ENCODE assay signal across 37 cellular contexts in genomic region chr2:178350051-178350450, GRCh38.
A peak's percentile ranks its signal among the peaks of the same experiment; 100 is the strongest.
DNase-seq lines count a peak whose midpoint lies in the region; ATAC-seq, FAIRE-seq and TF ChIP-seq lines count a peak whose summit lies in the region.
"Had no signal": no experiment of that assay in that cellular context is flagged by ENCODE, and none has a peak within 500 bp of the region (broad histone marks: within the 10 kb centered on the region; RNA-seq: fewer than 3 reads in every experiment).

No MANE protein-coding gene starts in this region.

- DNase-seq in HepG2 (ENCODE audit: low spot score) (no peak), right lobe of liver (no peak), HuH-7 (ENCODE audit: low spot score) (peak; percentile 8), hepatocyte (ENCODE audit: low spot score) (no peak), trophoblast cell (no peak), SHP77 (lab: John Stamatoyannopoulos, UW) (no peak), neural progenitor cell (ENCODE audit: low spot score) (no peak), erythroblast (lab: John Stamatoyannopoulos, UW) (no peak)
- DNase-seq: 8988T; ACHN; AML-193; BE2C; C1 segment of cervical spinal cord; Caco-2; Calu3; CD4-positive, alpha-beta memory T cell; CD4-positive, alpha-beta T cell; CD4-positive, CD25-positive, alpha-beta regulatory T cell; CD8-positive, alpha-beta memory T cell; CD8-positive, alpha-beta T cell; COR-L47; DMS 273 treated with DMSO at 0.1 percent for 48 hours; DMS153; DMS53; DMS79; DMS79 treated with DMSO at 0.1 percent for 48 hours; DND-41; EL had no signal

- H3K18ac ChIP-seq in trophoblast cell (ENCODE audit: low read length), result no peak overlapping the region

- no peak overlapping the region for H4K91ac ChIP-seq in trophoblast cell (ENCODE audit: low read depth, low read length)

- H3K9me3 ChIP-seq in HepG2 (ENCODE audit: low read length) (no peaks in the 10 kb centered on the region), right lobe of liver (no peaks in the 10 kb centered on the region), hepatocyte (ENCODE audit: low read depth) (no peaks in the 10 kb centered on the region), trophoblast cell (ENCODE audit: insufficient read depth, low read depth, low read length) (no peaks in the 10 kb centered on the region), neural progenitor cell (ENCODE audit: low read depth) (no peaks in the 10 kb centered on the region)
- H3K9me3 ChIP-seq: BE2C, Caco-2 had no signal

- no peaks in the 10 kb centered on the region for H3K27me3 ChIP-seq in HepG2 (ENCODE audit: control insufficient read depth in 1 of 2, insufficient read depth in 2 of 2, low read length in 2 of 2)
- no peaks in the 10 kb centered on the region for H3K27me3 ChIP-seq in right lobe of liver
- no peaks in the 10 kb centered on the region for H3K27me3 ChIP-seq in hepatocyte
- H3K27me3 ChIP-seq in trophoblast cell (ENCODE audit: insufficient read depth, low read length), result no peaks in the 10 kb centered on the region
- H3K27me3 ChIP-seq in neural progenitor cell, result no peaks in the 10 kb centered on the region
- H3K27me3 ChIP-seq: BE2C; BLaER1; BLaER1 treated with 17β-estradiol and CSF1 and Interleukin-3, amounts not matched to agents 10 nM and 100 nM had no signal

- H3K4me1 ChIP-seq in HepG2 (ENCODE audit: insufficient read depth, low read length) (peaks cover 9% of the 10 kb centered on the region), right lobe of liver (no peaks in the 10 kb centered on the region), hepatocyte (ENCODE audit: insufficient read depth) (no peaks in the 10 kb centered on the region), trophoblast cell (ENCODE audit: control insufficient read depth in 1 of 2, insufficient read depth in 2 of 2, low read length in 2 of 2) (no peaks in the 10 kb centered on the region), neural progenitor cell (no peaks in the 10 kb centered on the region)
- H3K4me1 ChIP-seq: A549; BE2C; BLaER1; BLaER1 treated with 17β-estradiol and CSF1 and Interleukin-3, amounts not matched to agents 10 nM and 100 nM had no signal

- TF ChIP-seq POLR2A in HepG2 (IDR thresholded peaks at IDR 0.05; ENCODE audit: insufficient read depth in 1 of 2, low read depth in 2 of 2, low read length in 2 of 2) (no peak), right lobe of liver (IDR thresholded peaks at IDR 0.05) (no peak), erythroblast (IDR thresholded peaks at IDR 0.05; ENCODE audit: low read length) (no peak)

- FAIRE-seq in HepG2 (lab: Jason Lieb, UNC), result no peak
- FAIRE-seq: A204.1, A549, D721Med had no signal

- H3K4ac ChIP-seq in trophoblast cell (ENCODE audit: low read depth, low read length), result no peak overlapping the region

- H2AFZ ChIP-seq in HepG2 (ENCODE audit: low read length) (no peak overlapping the region), hepatocyte (no peak overlapping the region), trophoblast cell (ENCODE audit: insufficient read depth, low read length, poor library complexity) (no peak overlapping the region), neural progenitor cell (replicated peaks) (no peak overlapping the region)

- TF ChIP-seq RAD21 in HepG2 (CRISPR knock-in tag; IDR thresholded peaks at IDR 0.05), result no peak

- peaks cover 4% of the 10 kb centered on the region for H3K36me3 Mint-ChIP-seq in neural progenitor cell
- H3K36me3 Mint-ChIP-seq: CD14-positive monocyte; CD4-positive, alpha-beta memory T cell; CD4-positive, CD25-positive, alpha-beta regulatory T cell; CD8-positive, alpha-beta T cell had no signal

- H3K23ac ChIP-seq in trophoblast cell (ENCODE audit: low read length), result no peak overlapping the region

- 4% methylated on average over 3 of the region's 3 CpGs for WGBS in HepG2 (ENCODE audit: low lambda C conversion rate)
- WGBS in right lobe of liver (ENCODE audit: insufficient coverage, low coverage, low lambda C conversion rate, missing lambda C conversion rate), result 79% methylated on average over 3 of the region's 3 CpGs
- 59% methylated on average over 3 of the region's 3 CpGs for WGBS in hepatocyte (ENCODE audit: low lambda C conversion rate, missing lambda C conversion rate)
- WGBS in trophoblast cell (ENCODE audit: extremely low coverage, insufficient coverage, insufficient read length), result no CpG with 5 or more reads among the region's 3 CpGs

- CTCF ChIA-PET in HepG2 (lab: Yijun Ruan, JAX; ENCODE audit: low intra/inter-chr PET ratio, low total read pairs), result no interaction called here

- no peak overlapping the region for H2BK5ac ChIP-seq in trophoblast cell (ENCODE audit: low read depth, low read length, poor library complexity)

- no peak overlapping the region for H2AK5ac ChIP-seq in trophoblast cell (ENCODE audit: low read length)

- H4K8ac ChIP-seq in trophoblast cell (ENCODE audit: low read depth, low read length), result no peak overlapping the region

- no peak overlapping the region for H2BK120ac ChIP-seq in trophoblast cell (ENCODE audit: insufficient read depth, low read length, poor library complexity)

- no peak overlapping the region for H2BK12ac ChIP-seq in trophoblast cell (ENCODE audit: low read length)

- H3K4me3 ChIP-seq in HepG2 (replicated peaks in 1 of 3; ENCODE audit: insufficient read depth in 1 of 3, low read depth in 2 of 3, low read length in 3 of 3) (no peak overlapping the region), right lobe of liver (no peak overlapping the region), hepatocyte (no peak overlapping the region), trophoblast cell (ENCODE audit: low read depth, low read length) (no peak overlapping the region), neural progenitor cell (no peak overlapping the region)
- H3K4me3 ChIP-seq: A549; BLaER1; BLaER1 treated with 17β-estradiol and CSF1 and Interleukin-3, amounts not matched to agents 10 nM and 100 nM had no signal

- TF ChIP-seq EP300 in HepG2 (IDR thresholded peaks at IDR 0.05; ENCODE audit: low read depth in 2 of 2, low read length in 2 of 2) (no peak), HepG2 (CRISPR knock-in tag; IDR thresholded peaks at IDR 0.05; ENCODE audit: borderline replicate concordance) (no peak)

- POLR2A ChIA-PET in HepG2 (lab: Yijun Ruan, JAX), result no interaction called here

- H4K20me1 ChIP-seq in HepG2 (ENCODE audit: insufficient read depth, low read length) (no peaks in the 10 kb centered on the region), hepatocyte (ENCODE audit: insufficient read depth, poor library complexity, severe bottlenecking) (no peaks in the 10 kb centered on the region), neural progenitor cell (ENCODE audit: low read depth) (no peaks in the 10 kb centered on the region)
- H4K20me1 ChIP-seq: BLaER1; BLaER1 treated with 17β-estradiol and CSF1 and Interleukin-3, amounts not matched to agents 10 nM and 100 nM had no signal

- H3K9ac ChIP-seq in HepG2 (ENCODE audit: insufficient read depth, low read depth, low read length) (no peak overlapping the region), trophoblast cell (ENCODE audit: low read length) (peak overlapping the region; percentile 18), neural progenitor cell (no peak overlapping the region)
- H3K9ac ChIP-seq: BLaER1; BLaER1 treated with 17β-estradiol and CSF1 and Interleukin-3, amounts not matched to agents 10 nM and 100 nM had no signal

- H3F3A ChIP-seq in neural progenitor cell (ENCODE audit: low read depth), result no peaks in the 10 kb centered on the region

- no peak overlapping the region for H3K27ac Mint-ChIP-seq in neural progenitor cell
- H3K27ac Mint-ChIP-seq: B cell; CD14-positive monocyte; CD4-positive, alpha-beta memory T cell; CD4-positive, alpha-beta T cell; CD4-positive, CD25-positive, alpha-beta regulatory T cell; CD8-positive, alpha-beta memory T cell; CD8-positive, alpha-beta T cell had no signal

- intact Hi-C loops in HepG2 (cut with micrococcal nuclease; ENCODE audit: unreplicated experiment) (no loop called here), right lobe of liver (cut with DNase I) (no loop called here)

- no peaks in the 10 kb centered on the region for H3K79me2 ChIP-seq in HepG2 (ENCODE audit: insufficient read depth, low read length)
- H3K79me2 ChIP-seq in hepatocyte, result no peaks in the 10 kb centered on the region
- no peaks in the 10 kb centered on the region for H3K79me2 ChIP-seq in trophoblast cell (ENCODE audit: control insufficient read depth, insufficient read depth, low read length, poor library complexity)
- no peaks in the 10 kb centered on the region for H3K79me2 ChIP-seq in neural progenitor cell (ENCODE audit: low read depth)

- BruUV-seq in HepG2 (replicated peaks; lab: Mats Ljungman, UMichigan), result no TSS peak

- no peak overlapping the region for H3K4me3 Mint-ChIP-seq in neural progenitor cell
- H3K4me3 Mint-ChIP-seq: B cell; CD14-positive monocyte; CD4-positive, alpha-beta memory T cell; CD4-positive, alpha-beta T cell; CD4-positive, CD25-positive, alpha-beta regulatory T cell; CD8-positive, alpha-beta memory T cell; CD8-positive, alpha-beta T cell had no signal

- peaks cover 8% of the 10 kb centered on the region for H3K4me1 Mint-ChIP-seq in neural progenitor cell
- H3K4me1 Mint-ChIP-seq: B cell; CD14-positive monocyte; CD4-positive, alpha-beta memory T cell; CD4-positive, CD25-positive, alpha-beta regulatory T cell; CD8-positive, alpha-beta memory T cell had no signal

- no peak overlapping the region for H3K27ac ChIP-seq in HepG2 (ENCODE audit: extremely low read length, insufficient read depth, low read length)
- H3K27ac ChIP-seq in right lobe of liver, result no peak overlapping the region
- H3K27ac ChIP-seq in hepatocyte, result no peak overlapping the region
- H3K27ac ChIP-seq in trophoblast cell (ENCODE audit: low read depth, low read length), result no peak overlapping the region
- no peak overlapping the region for H3K27ac ChIP-seq in neural progenitor cell
- H3K27ac ChIP-seq: 22Rv1; A549; BLaER1; BLaER1 treated with 17β-estradiol and CSF1 and Interleukin-3, amounts not matched to agents 10 nM and 100 nM; C4-2B had no signal

- H4K12ac ChIP-seq in trophoblast cell (ENCODE audit: low read depth, low read length), result no peak overlapping the region

- TF ChIP-seq CTCF in HepG2 (CRISPR knock-in tag; IDR thresholded peaks at IDR 0.05), result no peak
- TF ChIP-seq CTCF in right lobe of liver (IDR thresholded peaks at IDR 0.05), result no peak
- no peak for TF ChIP-seq CTCF in hepatocyte (IDR thresholded peaks at IDR 0.05; ENCODE audit: poor library complexity)
- no peak for TF ChIP-seq CTCF in neural progenitor cell (IDR thresholded peaks at IDR 0.05)

- peaks cover 2% of the 10 kb centered on the region for H3K27me3 Mint-ChIP-seq in neural progenitor cell (ENCODE audit: insufficient read depth, low read depth)

- H3K4me2 ChIP-seq in HepG2 (ENCODE audit: low read depth, low read length) (no peak overlapping the region), hepatocyte (peak overlapping the region; percentile 22), trophoblast cell (ENCODE audit: low read length) (no peak overlapping the region), neural progenitor cell (no peak overlapping the region)
- H3K4me2 ChIP-seq: A549; BLaER1; BLaER1 treated with 17β-estradiol and CSF1 and Interleukin-3, amounts not matched to agents 10 nM and 100 nM had no signal

- ATAC-seq in HepG2 (peak; percentile 97), right lobe of liver (no peak)
- ATAC-seq: A549; CD8-positive, alpha-beta T cell had no signal

- H3K79me1 ChIP-seq in trophoblast cell (ENCODE audit: low read length), result no peaks in the 10 kb centered on the region

- no peaks in the 10 kb centered on the region for H3K9me2 ChIP-seq in hepatocyte (replicated peaks; ENCODE audit: insufficient read depth)

- in situ Hi-C loops in HepG2 (cut with HindIII; ENCODE audit: extremely low pct_ligation_motif_present, low pct_unique_long_range_greater_than_20kb), result no loop called here

- H3K9me3 Mint-ChIP-seq in neural progenitor cell, result peaks cover 10% of the 10 kb centered on the region
- H3K9me3 Mint-ChIP-seq: CD4-positive, alpha-beta T cell had no signal

- H3K36me3 ChIP-seq in HepG2 (replicated peaks in 1 of 2; ENCODE audit: control insufficient read depth in 1 of 2, insufficient read depth in 2 of 2, low read length in 2 of 2) (no peaks in the 10 kb centered on the region), right lobe of liver (no peaks in the 10 kb centered on the region), hepatocyte (replicated peaks; ENCODE audit: insufficient read depth, low read depth) (no peaks in the 10 kb centered on the region), trophoblast cell (ENCODE audit: control insufficient read depth in 1 of 2, insufficient read depth in 2 of 2, low read length in 2 of 2) (no peaks in the 10 kb centered on the region), neural progenitor cell (no peaks in the 10 kb centered on the region)
- H3K36me3 ChIP-seq: BE2C; BLaER1; BLaER1 treated with 17β-estradiol and CSF1 and Interleukin-3, amounts not matched to agents 10 nM and 100 nM had no signal

- H3K14ac ChIP-seq in trophoblast cell (ENCODE audit: low read length), result no peak overlapping the region
